ENCODE assay signal across 1 cellular context in the genomic region with DNA sequence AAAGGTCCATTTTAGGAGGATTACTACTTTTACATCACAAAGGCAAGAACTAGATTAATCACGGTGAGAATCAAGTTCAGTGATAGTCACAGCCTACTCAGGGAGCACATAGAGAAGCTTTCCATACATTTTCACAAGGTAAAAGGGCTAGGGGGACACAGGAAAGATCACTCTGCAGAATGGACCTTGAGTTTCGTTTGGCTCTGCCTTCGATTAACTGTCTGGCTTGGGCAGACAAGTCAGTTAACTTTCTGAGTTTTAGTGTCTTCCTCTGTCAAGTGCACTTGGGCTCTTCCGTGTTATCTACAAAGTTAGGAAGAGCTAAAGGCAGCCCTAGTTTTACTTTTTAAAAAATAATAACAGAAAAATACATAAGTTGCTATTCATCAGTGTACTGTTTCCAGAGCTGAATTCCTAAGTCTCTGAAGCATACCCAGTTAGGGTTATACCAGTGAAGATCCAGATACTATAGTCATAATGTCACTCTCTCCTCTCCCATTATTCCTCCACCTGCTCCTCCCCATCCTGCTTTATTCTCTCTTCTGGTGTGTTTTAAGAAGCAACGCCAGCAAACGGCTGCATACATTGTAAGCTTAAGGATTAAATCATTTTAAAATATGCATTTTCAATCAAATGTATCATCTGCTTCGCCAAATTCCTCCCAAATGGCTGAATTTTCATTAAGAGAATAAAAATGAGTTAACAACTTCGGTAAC.
TF ChIP-seq lines count a peak whose summit lies in the region.

No MANE protein-coding gene starts in this region.

TF ChIP-seq in K562, 482 proteins besides CTCF, POLR2A, EP300 and RAD21 (continues in another document):
- TF ChIP-seq SIN3B (IDR thresholded peaks at IDR 0.05; ENCODE audit: low read depth) (0 out of 2 replicates have a peak, but pooled peaks have one; percentile 11), GTF2E2 (tag; IDR thresholded peaks at IDR 0.05) (peak; percentile 73; the same call in 1 of the 2 replicates), CSDE1 (IDR thresholded peaks at IDR 0.05) (0 out of 4 replicates have a peak, but pooled peaks of 1 of the 2 experiments have one; percentile 33), ZNF764 (CRISPR knock-in tag; IDR thresholded peaks at IDR 0.05; ENCODE audit: low read depth) (no peak), ZNF146 (CRISPR knock-in tag; IDR thresholded peaks at IDR 0.05; ENCODE audit: unreplicated experiment) (no peak), MCM3 (IDR thresholded peaks at IDR 0.05) (no peak), ZNF57 (CRISPR knock-in tag; IDR thresholded peaks at IDR 0.05) (no peak), ZNF717 (CRISPR knock-in tag; IDR thresholded peaks at IDR 0.05) (0 out of 2 replicates have a peak, but pooled peaks have one; percentile 36), EP400 (IDR thresholded peaks at IDR 0.05) (no peak), ZNF12 (CRISPR knock-in tag; IDR thresholded peaks at IDR 0.05) (no peak), SIN3A (IDR thresholded peaks at IDR 0.05; ENCODE audit: borderline replicate concordance in 2 of 2, control insufficient read depth in 1 of 2, low read depth in 2 of 2, low read length in 2 of 2) (peak in 1 of 2 experiments; percentile 46; a peak in 1 of 4 replicates), SAP30 (IDR thresholded peaks at IDR 0.05; ENCODE audit: borderline replicate concordance, insufficient read depth, low read depth, low read length, poor library complexity, severe bottlenecking) (peak; percentile 35), GATAD2A (IDR thresholded peaks at IDR 0.05) (no peak), ZNF778 (CRISPR knock-in tag; IDR thresholded peaks at IDR 0.05) (no peak)
- TF ChIP-seq, protein P1, sequence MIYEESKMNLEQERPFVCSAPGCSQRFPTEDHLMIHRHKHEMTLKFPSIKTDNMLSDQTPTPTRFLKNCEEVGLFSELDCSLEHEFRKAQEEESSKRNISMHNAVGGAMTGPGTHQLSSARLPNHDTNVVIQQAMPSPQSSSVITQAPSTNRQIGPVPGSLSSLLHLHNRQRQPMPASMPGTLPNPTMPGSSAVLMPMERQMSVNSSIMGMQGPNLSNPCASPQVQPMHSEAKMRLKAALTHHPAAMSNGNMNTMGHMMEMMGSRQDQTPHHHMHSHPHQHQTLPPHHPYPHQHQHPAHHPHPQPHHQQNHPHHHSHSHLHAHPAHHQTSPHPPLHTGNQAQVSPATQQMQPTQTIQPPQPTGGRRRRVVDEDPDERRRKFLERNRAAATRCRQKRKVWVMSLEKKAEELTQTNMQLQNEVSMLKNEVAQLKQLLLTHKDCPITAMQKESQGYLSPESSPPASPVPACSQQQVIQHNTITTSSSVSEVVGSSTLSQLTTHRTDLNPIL (CRISPR knock-in tag; IDR thresholded peaks at IDR 0.05): peak; percentile 44; the same call in 1 of the 2 replicates
- TF ChIP-seq, protein P2, sequence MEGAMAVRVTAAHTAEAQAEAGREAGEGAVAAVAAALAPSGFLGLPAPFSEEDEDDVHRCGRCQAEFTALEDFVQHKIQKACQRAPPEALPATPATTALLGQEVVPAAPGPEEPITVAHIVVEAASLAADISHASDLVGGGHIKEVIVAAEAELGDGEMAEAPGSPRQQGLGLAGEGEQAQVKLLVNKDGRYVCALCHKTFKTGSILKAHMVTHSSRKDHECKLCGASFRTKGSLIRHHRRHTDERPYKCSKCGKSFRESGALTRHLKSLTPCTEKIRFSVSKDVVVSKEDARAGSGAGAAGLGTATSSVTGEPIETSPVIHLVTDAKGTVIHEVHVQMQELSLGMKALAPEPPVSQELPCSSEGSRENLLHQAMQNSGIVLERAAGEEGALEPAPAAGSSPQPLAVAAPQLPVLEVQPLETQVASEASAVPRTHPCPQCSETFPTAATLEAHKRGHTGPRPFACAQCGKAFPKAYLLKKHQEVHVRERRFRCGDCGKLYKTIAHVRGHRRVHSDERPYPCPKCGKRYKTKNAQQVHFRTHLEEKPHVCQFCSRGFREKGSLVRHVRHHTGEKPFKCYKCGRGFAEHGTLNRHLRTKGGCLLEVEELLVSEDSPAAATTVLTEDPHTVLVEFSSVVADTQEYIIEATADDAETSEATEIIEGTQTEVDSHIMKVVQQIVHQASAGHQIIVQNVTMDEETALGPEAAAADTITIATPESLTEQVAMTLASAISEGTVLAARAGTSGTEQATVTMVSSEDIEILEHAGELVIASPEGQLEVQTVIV (CRISPR knock-in tag; IDR thresholded peaks at IDR 0.05; ENCODE audit: borderline replicate concordance): 0 out of 2 replicates have a peak, but pooled peaks have one; percentile 47
- TF ChIP-seq, protein P3, sequence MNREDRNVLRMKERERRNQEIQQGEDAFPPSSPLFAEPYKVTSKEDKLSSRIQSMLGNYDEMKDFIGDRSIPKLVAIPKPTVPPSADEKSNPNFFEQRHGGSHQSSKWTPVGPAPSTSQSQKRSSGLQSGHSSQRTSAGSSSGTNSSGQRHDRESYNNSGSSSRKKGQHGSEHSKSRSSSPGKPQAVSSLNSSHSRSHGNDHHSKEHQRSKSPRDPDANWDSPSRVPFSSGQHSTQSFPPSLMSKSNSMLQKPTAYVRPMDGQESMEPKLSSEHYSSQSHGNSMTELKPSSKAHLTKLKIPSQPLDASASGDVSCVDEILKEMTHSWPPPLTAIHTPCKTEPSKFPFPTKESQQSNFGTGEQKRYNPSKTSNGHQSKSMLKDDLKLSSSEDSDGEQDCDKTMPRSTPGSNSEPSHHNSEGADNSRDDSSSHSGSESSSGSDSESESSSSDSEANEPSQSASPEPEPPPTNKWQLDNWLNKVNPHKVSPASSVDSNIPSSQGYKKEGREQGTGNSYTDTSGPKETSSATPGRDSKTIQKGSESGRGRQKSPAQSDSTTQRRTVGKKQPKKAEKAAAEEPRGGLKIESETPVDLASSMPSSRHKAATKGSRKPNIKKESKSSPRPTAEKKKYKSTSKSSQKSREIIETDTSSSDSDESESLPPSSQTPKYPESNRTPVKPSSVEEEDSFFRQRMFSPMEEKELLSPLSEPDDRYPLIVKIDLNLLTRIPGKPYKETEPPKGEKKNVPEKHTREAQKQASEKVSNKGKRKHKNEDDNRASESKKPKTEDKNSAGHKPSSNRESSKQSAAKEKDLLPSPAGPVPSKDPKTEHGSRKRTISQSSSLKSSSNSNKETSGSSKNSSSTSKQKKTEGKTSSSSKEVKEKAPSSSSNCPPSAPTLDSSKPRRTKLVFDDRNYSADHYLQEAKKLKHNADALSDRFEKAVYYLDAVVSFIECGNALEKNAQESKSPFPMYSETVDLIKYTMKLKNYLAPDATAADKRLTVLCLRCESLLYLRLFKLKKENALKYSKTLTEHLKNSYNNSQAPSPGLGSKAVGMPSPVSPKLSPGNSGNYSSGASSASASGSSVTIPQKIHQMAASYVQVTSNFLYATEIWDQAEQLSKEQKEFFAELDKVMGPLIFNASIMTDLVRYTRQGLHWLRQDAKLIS (CRISPR knock-in tag; IDR thresholded peaks at IDR 0.05): no peak
- TF ChIP-seq, protein P4, sequence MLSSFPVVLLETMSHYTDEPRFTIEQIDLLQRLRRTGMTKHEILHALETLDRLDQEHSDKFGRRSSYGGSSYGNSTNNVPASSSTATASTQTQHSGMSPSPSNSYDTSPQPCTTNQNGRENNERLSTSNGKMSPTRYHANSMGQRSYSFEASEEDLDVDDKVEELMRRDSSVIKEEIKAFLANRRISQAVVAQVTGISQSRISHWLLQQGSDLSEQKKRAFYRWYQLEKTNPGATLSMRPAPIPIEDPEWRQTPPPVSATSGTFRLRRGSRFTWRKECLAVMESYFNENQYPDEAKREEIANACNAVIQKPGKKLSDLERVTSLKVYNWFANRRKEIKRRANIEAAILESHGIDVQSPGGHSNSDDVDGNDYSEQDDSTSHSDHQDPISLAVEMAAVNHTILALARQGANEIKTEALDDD (IDR thresholded peaks at IDR 0.05): peak; percentile 65
- TF ChIP-seq, protein P5, sequence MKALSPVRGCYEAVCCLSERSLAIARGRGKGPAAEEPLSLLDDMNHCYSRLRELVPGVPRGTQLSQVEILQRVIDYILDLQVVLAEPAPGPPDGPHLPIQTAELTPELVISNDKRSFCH (CRISPR knock-in tag; IDR thresholded peaks at IDR 0.05): no peak
- TF ChIP-seq, protein P5 (tag; IDR thresholded peaks at IDR 0.05): no peak
- TF ChIP-seq, protein P6, sequence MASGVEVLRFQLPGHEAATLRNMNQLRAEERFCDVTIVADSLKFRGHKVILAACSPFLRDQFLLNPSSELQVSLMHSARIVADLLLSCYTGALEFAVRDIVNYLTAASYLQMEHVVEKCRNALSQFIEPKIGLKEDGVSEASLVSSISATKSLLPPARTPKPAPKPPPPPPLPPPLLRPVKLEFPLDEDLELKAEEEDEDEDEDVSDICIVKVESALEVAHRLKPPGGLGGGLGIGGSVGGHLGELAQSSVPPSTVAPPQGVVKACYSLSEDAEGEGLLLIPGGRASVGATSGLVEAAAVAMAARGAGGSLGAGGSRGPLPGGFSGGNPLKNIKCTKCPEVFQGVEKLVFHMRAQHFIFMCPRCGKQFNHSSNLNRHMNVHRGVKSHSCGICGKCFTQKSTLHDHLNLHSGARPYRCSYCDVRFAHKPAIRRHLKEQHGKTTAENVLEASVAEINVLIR (CRISPR knock-in tag; IDR thresholded peaks at IDR 0.05): no peak
- TF ChIP-seq, protein P7, sequence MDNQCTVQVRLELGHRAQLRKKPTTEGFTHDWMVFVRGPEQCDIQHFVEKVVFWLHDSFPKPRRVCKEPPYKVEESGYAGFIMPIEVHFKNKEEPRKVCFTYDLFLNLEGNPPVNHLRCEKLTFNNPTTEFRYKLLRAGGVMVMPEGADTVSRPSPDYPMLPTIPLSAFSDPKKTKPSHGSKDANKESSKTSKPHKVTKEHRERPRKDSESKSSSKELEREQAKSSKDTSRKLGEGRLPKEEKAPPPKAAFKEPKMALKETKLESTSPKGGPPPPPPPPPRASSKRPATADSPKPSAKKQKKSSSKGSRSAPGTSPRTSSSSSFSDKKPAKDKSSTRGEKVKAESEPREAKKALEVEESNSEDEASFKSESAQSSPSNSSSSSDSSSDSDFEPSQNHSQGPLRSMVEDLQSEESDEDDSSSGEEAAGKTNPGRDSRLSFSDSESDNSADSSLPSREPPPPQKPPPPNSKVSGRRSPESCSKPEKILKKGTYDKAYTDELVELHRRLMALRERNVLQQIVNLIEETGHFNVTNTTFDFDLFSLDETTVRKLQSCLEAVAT (IDR thresholded peaks at IDR 0.05): peak in 1 of 2 experiments; percentile 41; a peak in 1 of 4 replicates
- TF ChIP-seq, protein P8, sequence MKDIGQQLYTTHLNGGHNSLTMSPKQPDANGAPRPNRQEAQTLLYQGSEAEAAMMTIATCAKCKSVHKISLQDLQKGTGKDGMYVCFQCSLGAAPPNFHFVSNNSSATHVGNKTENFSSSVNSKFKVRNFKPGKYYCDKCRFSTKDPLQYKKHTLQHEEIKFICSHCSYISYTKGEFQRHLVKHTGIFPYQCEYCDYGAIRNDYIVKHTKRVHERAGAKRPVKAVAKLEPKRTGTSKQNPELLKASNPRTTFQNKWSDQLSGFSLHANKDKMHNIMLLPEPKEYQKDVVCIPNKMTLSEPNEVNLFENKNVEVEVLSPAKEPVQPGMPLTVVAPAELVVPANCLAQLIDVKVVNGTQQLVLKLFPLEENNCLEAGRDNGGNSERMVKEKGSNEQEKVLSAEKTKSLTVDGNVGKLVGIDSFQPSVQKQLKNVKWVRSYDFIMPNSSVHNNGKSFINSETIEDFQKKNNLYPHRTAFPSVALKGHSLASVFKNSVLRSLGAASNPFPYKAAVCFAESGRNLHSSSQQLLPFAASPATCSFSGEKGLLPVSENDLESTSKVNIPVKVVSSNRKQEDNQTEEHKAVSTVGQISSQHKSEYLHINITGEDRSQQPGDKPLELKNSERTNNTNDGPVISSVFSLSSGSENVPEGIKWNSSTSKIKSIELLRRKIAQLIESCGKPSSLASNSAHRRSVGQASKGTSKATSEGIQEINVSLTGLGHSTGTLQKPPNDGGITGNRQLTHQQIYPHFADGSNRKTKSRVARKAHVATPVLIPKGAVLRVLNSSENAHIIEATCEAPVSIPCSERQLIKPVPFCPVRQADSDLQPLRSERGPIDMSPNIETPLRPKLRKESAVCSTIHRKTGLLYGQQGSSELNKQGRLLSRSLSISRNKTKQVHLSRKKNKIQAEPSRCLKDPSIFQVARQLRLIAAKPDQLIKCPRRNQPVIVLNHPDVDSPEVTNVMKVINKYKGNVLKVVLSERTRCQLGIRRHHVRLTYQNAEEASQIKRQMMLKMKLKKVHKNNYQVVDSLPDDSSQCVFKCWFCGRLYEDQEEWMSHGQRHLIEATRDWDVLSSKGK (CRISPR knock-in tag; IDR thresholded peaks at IDR 0.05): no peak
- TF ChIP-seq, protein P9, sequence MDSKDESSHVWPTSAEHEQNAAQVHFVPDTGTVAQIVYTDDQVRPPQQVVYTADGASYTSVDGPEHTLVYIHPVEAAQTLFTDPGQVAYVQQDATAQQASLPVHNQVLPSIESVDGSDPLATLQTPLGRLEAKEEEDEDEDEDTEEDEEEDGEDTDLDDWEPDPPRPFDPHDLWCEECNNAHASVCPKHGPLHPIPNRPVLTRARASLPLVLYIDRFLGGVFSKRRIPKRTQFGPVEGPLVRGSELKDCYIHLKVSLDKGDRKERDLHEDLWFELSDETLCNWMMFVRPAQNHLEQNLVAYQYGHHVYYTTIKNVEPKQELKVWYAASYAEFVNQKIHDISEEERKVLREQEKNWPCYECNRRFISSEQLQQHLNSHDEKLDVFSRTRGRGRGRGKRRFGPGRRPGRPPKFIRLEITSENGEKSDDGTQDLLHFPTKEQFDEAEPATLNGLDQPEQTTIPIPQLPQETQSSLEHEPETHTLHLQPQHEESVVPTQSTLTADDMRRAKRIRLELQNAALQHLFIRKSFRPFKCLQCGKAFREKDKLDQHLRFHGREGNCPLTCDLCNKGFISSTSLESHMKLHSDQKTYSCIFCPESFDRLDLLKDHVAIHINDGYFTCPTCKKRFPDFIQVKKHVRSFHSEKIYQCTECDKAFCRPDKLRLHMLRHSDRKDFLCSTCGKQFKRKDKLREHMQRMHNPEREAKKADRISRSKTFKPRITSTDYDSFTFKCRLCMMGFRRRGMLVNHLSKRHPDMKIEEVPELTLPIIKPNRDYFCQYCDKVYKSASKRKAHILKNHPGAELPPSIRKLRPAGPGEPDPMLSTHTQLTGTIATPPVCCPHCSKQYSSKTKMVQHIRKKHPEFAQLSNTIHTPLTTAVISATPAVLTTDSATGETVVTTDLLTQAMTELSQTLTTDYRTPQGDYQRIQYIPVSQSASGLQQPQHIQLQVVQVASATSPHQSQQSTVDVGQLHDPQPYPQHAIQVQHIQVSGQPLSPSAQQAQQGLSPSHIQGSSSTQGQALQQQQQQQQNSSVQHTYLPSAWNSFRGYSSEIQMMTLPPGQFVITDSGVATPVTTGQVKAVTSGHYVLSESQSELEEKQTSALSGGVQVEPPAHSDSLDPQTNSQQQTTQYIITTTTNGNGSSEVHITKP (IDR thresholded peaks at IDR 0.05; ENCODE audit: partially characterized antibody): peak; percentile 96
- TF ChIP-seq, protein P10, sequence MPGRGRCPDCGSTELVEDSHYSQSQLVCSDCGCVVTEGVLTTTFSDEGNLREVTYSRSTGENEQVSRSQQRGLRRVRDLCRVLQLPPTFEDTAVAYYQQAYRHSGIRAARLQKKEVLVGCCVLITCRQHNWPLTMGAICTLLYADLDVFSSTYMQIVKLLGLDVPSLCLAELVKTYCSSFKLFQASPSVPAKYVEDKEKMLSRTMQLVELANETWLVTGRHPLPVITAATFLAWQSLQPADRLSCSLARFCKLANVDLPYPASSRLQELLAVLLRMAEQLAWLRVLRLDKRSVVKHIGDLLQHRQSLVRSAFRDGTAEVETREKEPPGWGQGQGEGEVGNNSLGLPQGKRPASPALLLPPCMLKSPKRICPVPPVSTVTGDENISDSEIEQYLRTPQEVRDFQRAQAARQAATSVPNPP (IDR thresholded peaks at IDR 0.05; ENCODE audit: borderline replicate concordance, insufficient read depth, insufficient read length): no peak
- TF ChIP-seq, protein P11, sequence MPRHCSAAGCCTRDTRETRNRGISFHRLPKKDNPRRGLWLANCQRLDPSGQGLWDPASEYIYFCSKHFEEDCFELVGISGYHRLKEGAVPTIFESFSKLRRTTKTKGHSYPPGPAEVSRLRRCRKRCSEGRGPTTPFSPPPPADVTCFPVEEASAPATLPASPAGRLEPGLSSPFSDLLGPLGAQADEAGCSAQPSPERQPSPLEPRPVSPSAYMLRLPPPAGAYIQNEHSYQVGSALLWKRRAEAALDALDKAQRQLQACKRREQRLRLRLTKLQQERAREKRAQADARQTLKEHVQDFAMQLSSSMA (CRISPR knock-in tag; IDR thresholded peaks at IDR 0.05): 0 out of 2 replicates have a peak, but pooled peaks have one; percentile 32
